Comparison of ENCODE assay signal across 22 cellular contexts in genomic region chr12:82325540-82326336, GRCh38. TPM values are rescaled to one million over a fixed set of nuclear protein-coding genes. Genes with fewer than 3 reads are reported as not detected.
DNase-seq lines count a peak whose midpoint lies in the region; ATAC-seq and TF ChIP-seq lines count a peak whose summit lies in the region.
"Had no signal": no experiment of that assay in that cellular context is flagged by ENCODE, and none has a peak within 500 bp of the region (broad histone marks: within the 10 kb centered on the region; RNA-seq: fewer than 3 reads in every experiment).

No MANE protein-coding gene starts in this region.

- H3K36me3 ChIP-seq in ACC112 (ENCODE audit: insufficient read depth, low read length) (no peaks in the 10 kb centered on the region), mesenchymal stem cell (ENCODE audit: control insufficient read depth in 1 of 2, insufficient read depth in 2 of 2, low read depth in 1 of 2, low read length in 2 of 2) (no peaks in the 10 kb centered on the region), GM23338 (ENCODE audit: insufficient read depth) (no peaks in the 10 kb centered on the region), H7 (replicated peaks; ENCODE audit: control insufficient read depth, insufficient read depth, low read length) (no peaks in the 10 kb centered on the region)
- H3K36me3 ChIP-seq: BLaER1 treated with 17β-estradiol and CSF1 and Interleukin-3, amounts not matched to agents 10 nM and 100 nM; SJSA1 had no signal

- peak overlapping the region; percentile 41 for H3K9ac ChIP-seq in mesenchymal stem cell (ENCODE audit: low read length)
- H3K9ac ChIP-seq: BLaER1 treated with 17β-estradiol and CSF1 and Interleukin-3, amounts not matched to agents 10 nM and 100 nM had no signal

- H3K18ac ChIP-seq in mesenchymal stem cell (ENCODE audit: low read depth in 1 of 2, low read length in 2 of 2) = no peak overlapping the region

- H4K91ac ChIP-seq in mesenchymal stem cell (ENCODE audit: low read length) = no peak overlapping the region

- no peaks in the 10 kb centered on the region for H3K27me3 ChIP-seq in ACC112 (ENCODE audit: insufficient read depth, low read length)
- H3K27me3 ChIP-seq in mesenchymal stem cell (ENCODE audit: control insufficient read depth in 1 of 2, insufficient read depth in 1 of 2, low read length in 2 of 2) = no peaks in the 10 kb centered on the region
- no peaks in the 10 kb centered on the region for H3K27me3 ChIP-seq in GM23338 (ENCODE audit: insufficient read depth)
- no peaks in the 10 kb centered on the region for H3K27me3 ChIP-seq in H7 (ENCODE audit: control insufficient read depth, insufficient read depth, low read length)
- H3K27me3 ChIP-seq: BLaER1 treated with 17β-estradiol and CSF1 and Interleukin-3, amounts not matched to agents 10 nM and 100 nM; SJSA1 had no signal

- H4K20me1 ChIP-seq in GM23338 (replicated peaks; ENCODE audit: insufficient read depth) = no peaks in the 10 kb centered on the region
- H4K20me1 ChIP-seq: BLaER1 treated with 17β-estradiol and CSF1 and Interleukin-3, amounts not matched to agents 10 nM and 100 nM had no signal

- no peak overlapping the region for H3K4me3 ChIP-seq in ACC112 (ENCODE audit: low read depth, low read length)
- H3K4me3 ChIP-seq in mesenchymal stem cell (ENCODE audit: insufficient read depth in 1 of 2, low read depth in 1 of 2, low read length in 2 of 2) = no peak overlapping the region
- H3K4me3 ChIP-seq in GM23338 = no peak overlapping the region
- H3K4me3 ChIP-seq in H7 (ENCODE audit: insufficient read depth, low read depth, low read length) = no peak overlapping the region
- H3K4me3 ChIP-seq: BLaER1 treated with 17β-estradiol and CSF1 and Interleukin-3, amounts not matched to agents 10 nM and 100 nM; PC-9; SJSA1 had no signal

- peak; percentile 32 for DNase-seq in NCI-H2107 treated with DMSO at 0.1 percent for 48 hours (lab: John Stamatoyannopoulos, UW; ENCODE audit: unreplicated experiment)
- DNase-seq in NCI-H2107 (lab: John Stamatoyannopoulos, UW) = no peak
- peak; percentile 87 for DNase-seq in NCI-H69 (lab: John Stamatoyannopoulos, UW)
- no peak for DNase-seq in mesenchymal stem cell
- DNase-seq in GM23338 (ENCODE audit: low spot score) = no peak
- no peak for DNase-seq in H7
- DNase-seq: Calu3; CD8-positive, alpha-beta T cell; DMS79; H9; KBM-7; NCI-H2029 treated with DMSO at 0.1 percent for 48 hours; NCI-H446 treated with DMSO at 0.1 percent for 48 hours; NCI-H82; PC-9; SW 1271 had no signal

- no CpG with 5 or more reads among the region's 4 CpGs for WGBS in mesenchymal stem cell

- H3F3A ChIP-seq in GM23338 (replicated peaks; ENCODE audit: low read depth) = no peaks in the 10 kb centered on the region

- peaks cover 14% of the 10 kb centered on the region; the same call in 2 of the 3 replicates for H3K4me1 Mint-ChIP-seq in GM23338

- H3K23ac ChIP-seq in mesenchymal stem cell (ENCODE audit: low read length in 2 of 2) = no peak overlapping the region

- no peaks in the 10 kb centered on the region for H3K9me3 ChIP-seq in mesenchymal stem cell (ENCODE audit: control insufficient read depth, low read length)
- H3K9me3 ChIP-seq: BLaER1 treated with 17β-estradiol and CSF1 and Interleukin-3, amounts not matched to agents 10 nM and 100 nM; SJSA1 had no signal

- no peaks in the 10 kb centered on the region for H3K79me1 ChIP-seq in mesenchymal stem cell (replicated peaks; ENCODE audit: low read length, poor library complexity, severe bottlenecking)

- no peak overlapping the region for H3K14ac ChIP-seq in mesenchymal stem cell (ENCODE audit: low read length in 2 of 2)

- no peak overlapping the region for H3K27ac Mint-ChIP-seq in GM23338
- H3K27ac Mint-ChIP-seq: CD8-positive, alpha-beta T cell; H9 had no signal

- H4K8ac ChIP-seq in mesenchymal stem cell (ENCODE audit: low read length) = no peak overlapping the region

- H3K4me3 Mint-ChIP-seq in GM23338 = no peak overlapping the region
- H3K4me3 Mint-ChIP-seq: CD8-positive, alpha-beta T cell; H9 had no signal

- no peak for TF ChIP-seq CTCF in GM23338 (conservative IDR thresholded peaks at IDR 0.05; ENCODE audit: low read depth in 2 of 2)

- H2AFZ ChIP-seq in ACC112 (ENCODE audit: low read length, unreplicated experiment) (peak overlapping the region; percentile 82), mesenchymal stem cell (ENCODE audit: low read depth, low read length) (no peak overlapping the region), GM23338 (no peak overlapping the region)
- H2AFZ ChIP-seq: PC-9 had no signal

- ATAC-seq in GM21381 (IDR thresholded peaks at IDR 0.05; ENCODE audit: unreplicated experiment) (no peak), GM23338 (no peak)
- ATAC-seq: CD8-positive, alpha-beta T cell; HepG2 had no signal

- no peak overlapping the region for H3K4me2 ChIP-seq in mesenchymal stem cell (ENCODE audit: low read length, poor library complexity, severe bottlenecking)
- H3K4me2 ChIP-seq in GM23338 = no peak overlapping the region
- H3K4me2 ChIP-seq: BLaER1 treated with 17β-estradiol and CSF1 and Interleukin-3, amounts not matched to agents 10 nM and 100 nM; PC-9 had no signal

- no peak overlapping the region for H2BK5ac ChIP-seq in mesenchymal stem cell (ENCODE audit: low read depth, low read length, poor library complexity, severe bottlenecking)

- H3K27ac ChIP-seq in ACC112 (ENCODE audit: low read depth, low read length) (no peak overlapping the region), mesenchymal stem cell (ENCODE audit: low read length, poor library complexity, severe bottlenecking) (no peak overlapping the region), GM23338 (ENCODE audit: low read depth) (no peak overlapping the region)
- H3K27ac ChIP-seq: BLaER1 treated with 17β-estradiol and CSF1 and Interleukin-3, amounts not matched to agents 10 nM and 100 nM; PC-9; RWPE1; SJSA1 had no signal

- no peaks in the 10 kb centered on the region for H3K36me3 Mint-ChIP-seq in GM23338 (ENCODE audit: low read depth)
- H3K36me3 Mint-ChIP-seq: CD8-positive, alpha-beta T cell had no signal

- H3K9me3 Mint-ChIP-seq in GM23338 = no peaks in the 10 kb centered on the region; the same call in 2 of the 3 replicates
- H3K9me3 Mint-ChIP-seq: CD8-positive, alpha-beta T cell; H9 had no signal

- no peak overlapping the region for H3K4ac ChIP-seq in mesenchymal stem cell (ENCODE audit: low read depth in 1 of 2, low read length in 2 of 2)

- H2BK12ac ChIP-seq in mesenchymal stem cell (ENCODE audit: low read length in 2 of 2) = no peak overlapping the region

- no peak overlapping the region for H2BK15ac ChIP-seq in mesenchymal stem cell (ENCODE audit: low read depth, poor library complexity, severe bottlenecking)

- H2BK120ac ChIP-seq in mesenchymal stem cell (ENCODE audit: low read depth, low read length) = no peak overlapping the region

- H3K27me3 Mint-ChIP-seq in GM23338 (ENCODE audit: insufficient read depth, low read depth, poor library complexity) = no peaks in the 10 kb centered on the region

- H2AK5ac ChIP-seq in mesenchymal stem cell (ENCODE audit: low read length, severe bottlenecking) = no peak overlapping the region

- no peaks in the 10 kb centered on the region for H3K9me2 ChIP-seq in GM23338 (ENCODE audit: insufficient read depth)

- H3K4me1 ChIP-seq in ACC112 (ENCODE audit: control insufficient read depth, insufficient read depth, low read length, unreplicated experiment) (no peaks in the 10 kb centered on the region), mesenchymal stem cell (ENCODE audit: control insufficient read depth, insufficient read depth, low read depth, low read length) (no peaks in the 10 kb centered on the region), GM23338 (ENCODE audit: insufficient read depth) (no peaks in the 10 kb centered on the region)
- H3K4me1 ChIP-seq: BLaER1 treated with 17β-estradiol and CSF1 and Interleukin-3, amounts not matched to agents 10 nM and 100 nM; SJSA1 had no signal

- no peaks in the 10 kb centered on the region for H3K79me2 ChIP-seq in ACC112 (ENCODE audit: control insufficient read depth, insufficient read depth, low read length, unreplicated experiment)
- no peaks in the 10 kb centered on the region for H3K79me2 ChIP-seq in GM23338 (replicated peaks; ENCODE audit: insufficient read depth)

TF ChIP-seq in GM23338, 12 proteins besides CTCF, POLR2A, EP300 and RAD21 (continues in another document):
- TF ChIP-seq NANOG (IDR thresholded peaks at IDR 0.05; ENCODE audit: borderline replicate concordance) (no peak), REST (IDR thresholded peaks at IDR 0.05; ENCODE audit: unreplicated experiment) (no peak), EZH2phosphoT487 (IDR thresholded peaks at IDR 0.05; ENCODE audit: unreplicated experiment) (no peak)

RNA-seq across cellular contexts. Expression of gene CCDC59, which starts 32.4 kb away (rescaled TPM):
- 60.6 TPM for polyA plus RNA-seq in mesenchymal stem cell (2013, experiment 1 of 2)
- polyA plus RNA-seq in mesenchymal stem cell (2013, experiment 2 of 2) = 60.3 TPM
- total RNA-seq in GM23338 (2014; rRNA removed; shearing (Covaris generic)) = 52.2 and 65.2 TPM in 2 replicates
- 197 and 203 TPM in 2 replicates for polyA plus RNA-seq in GM23338 (2016; fragmentation: Nextera tagmentation; extraction: Ambion mirVana)
- total RNA-seq in H7 (2014; rRNA removed; shearing (Covaris generic)) = 45.1 and 60.2 TPM in 2 replicates

RNA-seq across cellular contexts. Expression of gene METTL25, which starts 32.6 kb away (rescaled TPM):
- polyA plus RNA-seq in mesenchymal stem cell (2013, experiment 1 of 2) = 5.0 TPM
- polyA plus RNA-seq in mesenchymal stem cell (2013, experiment 2 of 2) = 5.5 TPM
- total RNA-seq in GM23338 (2014; rRNA removed; shearing (Covaris generic)) = 6.1 and 7.6 TPM in 2 replicates
- 14.3 and 14.6 TPM in 2 replicates for polyA plus RNA-seq in GM23338 (2016; fragmentation: Nextera tagmentation; extraction: Ambion mirVana)
- 4.2 and 6.0 TPM in 2 replicates for total RNA-seq in H7 (2014; rRNA removed; shearing (Covaris generic))

Comparison
In these comparisons a context has a peak if more than half of its experiments do, and no peak if none do; other contexts are left out.
1. DNase-seq: peak in NCI-H2107 treated with DMSO at 0.1 percent for 48 hours (single experiment) and NCI-H69 (single experiment); none in NCI-H2107 (single experiment), mesenchymal stem cell (single experiment), GM23338 (single experiment) and H7 (single experiment).